In the genomic region with DNA sequence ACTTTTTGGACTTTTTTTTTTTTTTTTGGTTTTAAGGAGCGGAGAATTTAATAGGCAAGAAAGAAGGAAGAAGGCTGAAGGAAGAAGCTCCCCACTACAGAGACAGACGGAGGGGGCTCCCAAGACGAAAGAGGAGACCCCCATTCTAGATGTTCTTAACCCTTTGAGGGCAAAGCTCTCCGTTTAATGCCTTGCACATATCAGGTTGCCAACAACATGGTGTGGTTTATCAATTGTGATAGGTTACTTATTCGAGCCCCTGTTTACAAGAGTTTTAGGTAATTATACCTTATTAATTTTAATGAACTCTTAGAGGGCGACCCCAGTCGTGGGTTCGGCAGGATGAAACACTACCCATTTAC, we compare ENCODE assay signal across 8 cellular contexts. TPM values are rescaled to one million over a fixed set of nuclear protein-coding genes. Genes with fewer than 3 reads are reported as not detected.
A peak's percentile ranks its signal among the peaks of the same experiment; 100 is the strongest.
DNase-seq lines count a peak whose midpoint lies in the region; ATAC-seq, FAIRE-seq and TF ChIP-seq lines count a peak whose summit lies in the region.

No MANE protein-coding gene starts in this region.

- H3K27ac ChIP-seq in muscle layer of duodenum (ENCODE audit: low read length) = peak overlapping the region; percentile 80

- peak overlapping the region; percentile 98 for H3K4me3 Mint-ChIP-seq in chondrocyte (ENCODE audit: unreplicated experiment)

- TF ChIP-seq CTCF in AG09309 (IDR thresholded peaks at IDR 0.05; ENCODE audit: control insufficient read depth, insufficient read depth, low read depth, low read length, missing control alignments) (no peak), chondrocyte (IDR thresholded peaks at IDR 0.05) (no peak)

- H3K4me1 Mint-ChIP-seq in chondrocyte (ENCODE audit: low read depth) = peaks cover 35% of the 10 kb centered on the region

- no peak for FAIRE-seq in RCC 7860 (lab: Jason Lieb, UNC)

- no peaks in the 10 kb centered on the region for H3K27me3 ChIP-seq in muscle layer of duodenum (ENCODE audit: low read depth, low read length)

- H3K27ac Mint-ChIP-seq in chondrocyte (ENCODE audit: unreplicated experiment) = peak overlapping the region; percentile 95

- peaks cover 11 to 20% of the 10 kb centered on the region in 2 donors for H3K4me1 ChIP-seq in muscle layer of duodenum (ENCODE audit: control insufficient read depth in 1 of 2, insufficient read depth in 2 of 2, low read length in 2 of 2)

- H3K9me3 Mint-ChIP-seq in chondrocyte (ENCODE audit: low read depth) = no peaks in the 10 kb centered on the region

- H3K4me3 ChIP-seq in AG09309 (ENCODE audit: control insufficient read depth, low read depth, low read length) (peak overlapping the region; percentile 77), muscle layer of duodenum (ENCODE audit: low read depth in 1 of 2, low read length in 2 of 2) (peak overlapping the region; percentile 64 to 69)
- peak overlapping the region; percentile 60 for H3K4me3 ChIP-seq in Jurkat, Clone E6-1 (ENCODE audit: low read length)

- no peaks in the 10 kb centered on the region for H3K9me3 ChIP-seq in muscle layer of duodenum (ENCODE audit: control insufficient read depth in 1 of 2, low read length in 2 of 2)

- DNase-seq in AG09309 (ENCODE audit: low read depth) (no peak), chondrocyte (ENCODE audit: low spot score) (no peak), RPMI8226 (no peak), RCC 7860 (ENCODE audit: low spot score) (no peak)
- no peak for DNase-seq in Jurkat, Clone E6-1 (ENCODE audit: low read depth, low spot score)

- H3K27me3 Mint-ChIP-seq in chondrocyte (ENCODE audit: low read depth) = no peaks in the 10 kb centered on the region

- ATAC-seq in GM19035 (IDR thresholded peaks at IDR 0.05; ENCODE audit: unreplicated experiment) (no peak), esophagus mucosa (no peak)

- H3K36me3 ChIP-seq in muscle layer of duodenum (ENCODE audit: control insufficient read depth in 1 of 2, insufficient read depth in 2 of 2, low read length in 2 of 2) = no peaks in the 10 kb centered on the region

- no peaks in the 10 kb centered on the region for H3K36me3 Mint-ChIP-seq in chondrocyte (ENCODE audit: low read depth)

RNA-seq across cellular contexts. Expression of a gene that starts 1.2 kb away (rescaled TPM):
- polyA plus RNA-seq in Jurkat, Clone E6-1 (2012; ENCODE audit: insufficient read depth, insufficient read length) = 19.3 TPM
- total RNA-seq in chondrocyte = 7.8 to 11.1 TPM (median 9.2 TPM) in 3 replicates
- total RNA-seq in esophagus mucosa = 4.1 TPM
